ENCODE assay signal across 1 cellular context in genomic region chr21:42010507-42011493, GRCh38.
A peak's percentile ranks its signal among the peaks of the same experiment; 100 is the strongest.
TF ChIP-seq lines count a peak whose summit lies in the region.

No MANE protein-coding gene starts in this region.

TF ChIP-seq in K562, 482 proteins besides CTCF, POLR2A, EP300 and RAD21 (continued from another document and continues in another):
- no peak for TF ChIP-seq KLF6 (CRISPR knock-in tag; IDR thresholded peaks at IDR 0.05; ENCODE audit: borderline replicate concordance)
- no peak for TF ChIP-seq SFPQ (IDR thresholded peaks at IDR 0.05; ENCODE audit: low read depth, low read length)
- TF ChIP-seq, protein P1, sequence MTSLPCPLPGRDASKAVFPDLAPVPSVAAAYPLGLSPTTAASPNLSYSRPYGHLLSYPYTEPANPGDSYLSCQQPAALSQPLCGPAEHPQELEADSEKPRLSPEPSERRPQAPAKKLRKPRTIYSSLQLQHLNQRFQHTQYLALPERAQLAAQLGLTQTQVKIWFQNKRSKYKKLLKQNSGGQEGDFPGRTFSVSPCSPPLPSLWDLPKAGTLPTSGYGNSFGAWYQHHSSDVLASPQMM (CRISPR knock-in tag; IDR thresholded peaks at IDR 0.05): no peak
- no peak for TF ChIP-seq PTBP1 (IDR thresholded peaks at IDR 0.05; ENCODE audit: low read depth, low read length)
- TF ChIP-seq ESRRA (IDR thresholded peaks at IDR 0.05; ENCODE audit: borderline replicate concordance, low read depth): no peak
- no peak for TF ChIP-seq HMG20B (CRISPR knock-in tag; IDR thresholded peaks at IDR 0.05)
- no peak for TF ChIP-seq MAFG (tag; conservative IDR thresholded peaks at IDR 0.05)
- TF ChIP-seq, protein P2, sequence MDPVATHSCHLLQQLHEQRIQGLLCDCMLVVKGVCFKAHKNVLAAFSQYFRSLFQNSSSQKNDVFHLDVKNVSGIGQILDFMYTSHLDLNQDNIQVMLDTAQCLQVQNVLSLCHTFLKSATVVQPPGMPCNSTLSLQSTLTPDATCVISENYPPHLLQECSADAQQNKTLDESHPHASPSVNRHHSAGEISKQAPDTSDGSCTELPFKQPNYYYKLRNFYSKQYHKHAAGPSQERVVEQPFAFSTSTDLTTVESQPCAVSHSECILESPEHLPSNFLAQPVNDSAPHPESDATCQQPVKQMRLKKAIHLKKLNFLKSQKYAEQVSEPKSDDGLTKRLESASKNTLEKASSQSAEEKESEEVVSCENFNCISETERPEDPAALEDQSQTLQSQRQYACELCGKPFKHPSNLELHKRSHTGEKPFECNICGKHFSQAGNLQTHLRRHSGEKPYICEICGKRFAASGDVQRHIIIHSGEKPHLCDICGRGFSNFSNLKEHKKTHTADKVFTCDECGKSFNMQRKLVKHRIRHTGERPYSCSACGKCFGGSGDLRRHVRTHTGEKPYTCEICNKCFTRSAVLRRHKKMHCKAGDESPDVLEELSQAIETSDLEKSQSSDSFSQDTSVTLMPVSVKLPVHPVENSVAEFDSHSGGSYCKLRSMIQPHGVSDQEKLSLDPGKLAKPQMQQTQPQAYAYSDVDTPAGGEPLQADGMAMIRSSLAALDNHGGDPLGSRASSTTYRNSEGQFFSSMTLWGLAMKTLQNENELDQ (CRISPR knock-in tag; IDR thresholded peaks at IDR 0.05; ENCODE audit: borderline replicate concordance): no peak
- peak; percentile 48; the same call in 1 of the 2 replicates for TF ChIP-seq CREM (IDR thresholded peaks at IDR 0.05; ENCODE audit: low read depth)
- TF ChIP-seq TRIM24 (IDR thresholded peaks at IDR 0.05): no peak; a peak in 1 of 4 replicates
- no peak for TF ChIP-seq ZNF311 (CRISPR knock-in tag; IDR thresholded peaks at IDR 0.05)
- 0 out of 2 replicates have a peak, but pooled peaks have one; percentile 34 for TF ChIP-seq ELF1 (tag; IDR thresholded peaks at IDR 0.05)
- no peak for TF ChIP-seq SETDB1 (IDR thresholded peaks at IDR 0.05; ENCODE audit: low read length)
- TF ChIP-seq E2F4 (CRISPR knock-in tag; IDR thresholded peaks at IDR 0.05; ENCODE audit: low read depth): no peak
- TF ChIP-seq TBP (optimal IDR thresholded peaks at IDR 0.05; ENCODE audit: low read depth, low read length): peak; percentile 9
- TF ChIP-seq NFATC3 (IDR thresholded peaks at IDR 0.05): no peak
- no peak for TF ChIP-seq NR2F6 (CRISPR knock-in tag; IDR thresholded peaks at IDR 0.05)
- TF ChIP-seq, protein P3, sequence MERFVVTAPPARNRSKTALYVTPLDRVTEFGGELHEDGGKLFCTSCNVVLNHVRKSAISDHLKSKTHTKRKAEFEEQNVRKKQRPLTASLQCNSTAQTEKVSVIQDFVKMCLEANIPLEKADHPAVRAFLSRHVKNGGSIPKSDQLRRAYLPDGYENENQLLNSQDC (CRISPR knock-in tag; IDR thresholded peaks at IDR 0.05): no peak
- TF ChIP-seq TCFL5 (CRISPR knock-in tag; conservative IDR thresholded peaks at IDR 0.05): no peak
- TF ChIP-seq, protein P4, sequence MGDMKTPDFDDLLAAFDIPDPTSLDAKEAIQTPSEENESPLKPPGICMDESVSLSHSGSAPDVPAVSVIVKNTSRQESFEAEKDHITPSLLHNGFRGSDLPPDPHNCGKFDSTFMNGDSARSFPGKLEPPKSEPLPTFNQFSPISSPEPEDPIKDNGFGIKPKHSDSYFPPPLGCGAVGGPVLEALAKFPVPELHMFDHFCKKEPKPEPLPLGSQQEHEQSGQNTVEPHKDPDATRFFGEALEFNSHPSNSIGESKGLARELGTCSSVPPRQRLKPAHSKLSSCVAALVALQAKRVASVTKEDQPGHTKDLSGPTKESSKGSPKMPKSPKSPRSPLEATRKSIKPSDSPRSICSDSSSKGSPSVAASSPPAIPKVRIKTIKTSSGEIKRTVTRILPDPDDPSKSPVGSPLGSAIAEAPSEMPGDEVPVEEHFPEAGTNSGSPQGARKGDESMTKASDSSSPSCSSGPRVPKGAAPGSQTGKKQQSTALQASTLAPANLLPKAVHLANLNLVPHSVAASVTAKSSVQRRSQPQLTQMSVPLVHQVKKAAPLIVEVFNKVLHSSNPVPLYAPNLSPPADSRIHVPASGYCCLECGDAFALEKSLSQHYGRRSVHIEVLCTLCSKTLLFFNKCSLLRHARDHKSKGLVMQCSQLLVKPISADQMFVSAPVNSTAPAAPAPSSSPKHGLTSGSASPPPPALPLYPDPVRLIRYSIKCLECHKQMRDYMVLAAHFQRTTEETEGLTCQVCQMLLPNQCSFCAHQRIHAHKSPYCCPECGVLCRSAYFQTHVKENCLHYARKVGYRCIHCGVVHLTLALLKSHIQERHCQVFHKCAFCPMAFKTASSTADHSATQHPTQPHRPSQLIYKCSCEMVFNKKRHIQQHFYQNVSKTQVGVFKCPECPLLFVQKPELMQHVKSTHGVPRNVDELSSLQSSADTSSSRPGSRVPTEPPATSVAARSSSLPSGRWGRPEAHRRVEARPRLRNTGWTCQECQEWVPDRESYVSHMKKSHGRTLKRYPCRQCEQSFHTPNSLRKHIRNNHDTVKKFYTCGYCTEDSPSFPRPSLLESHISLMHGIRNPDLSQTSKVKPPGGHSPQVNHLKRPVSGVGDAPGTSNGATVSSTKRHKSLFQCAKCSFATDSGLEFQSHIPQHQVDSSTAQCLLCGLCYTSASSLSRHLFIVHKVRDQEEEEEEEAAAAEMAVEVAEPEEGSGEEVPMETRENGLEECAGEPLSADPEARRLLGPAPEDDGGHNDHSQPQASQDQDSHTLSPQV (IDR thresholded peaks at IDR 0.05): peak; percentile 69; the same call in 1 of the 2 replicates
- no peak for TF ChIP-seq NCOA4 (IDR thresholded peaks at IDR 0.05; ENCODE audit: partially characterized antibody)
- TF ChIP-seq HMG20A (CRISPR knock-in tag; conservative IDR thresholded peaks at IDR 0.05): no peak
- no peak for TF ChIP-seq ZC3H8 (IDR thresholded peaks at IDR 0.05)
- TF ChIP-seq, protein P5, sequence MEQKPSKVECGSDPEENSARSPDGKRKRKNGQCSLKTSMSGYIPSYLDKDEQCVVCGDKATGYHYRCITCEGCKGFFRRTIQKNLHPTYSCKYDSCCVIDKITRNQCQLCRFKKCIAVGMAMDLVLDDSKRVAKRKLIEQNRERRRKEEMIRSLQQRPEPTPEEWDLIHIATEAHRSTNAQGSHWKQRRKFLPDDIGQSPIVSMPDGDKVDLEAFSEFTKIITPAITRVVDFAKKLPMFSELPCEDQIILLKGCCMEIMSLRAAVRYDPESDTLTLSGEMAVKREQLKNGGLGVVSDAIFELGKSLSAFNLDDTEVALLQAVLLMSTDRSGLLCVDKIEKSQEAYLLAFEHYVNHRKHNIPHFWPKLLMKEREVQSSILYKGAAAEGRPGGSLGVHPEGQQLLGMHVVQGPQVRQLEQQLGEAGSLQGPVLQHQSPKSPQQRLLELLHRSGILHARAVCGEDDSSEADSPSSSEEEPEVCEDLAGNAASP (IDR thresholded peaks at IDR 0.05): no peak
- TF ChIP-seq LCOR (CRISPR knock-in tag; IDR thresholded peaks at IDR 0.05): no peak
- TF ChIP-seq MAFK (IDR thresholded peaks at IDR 0.05; ENCODE audit: low read length): no peak
- peak; percentile 47 for TF ChIP-seq KDM5B (IDR thresholded peaks at IDR 0.05; ENCODE audit: insufficient replicate concordance, low read depth, low read length)
- TF ChIP-seq CBFA2T3 (IDR thresholded peaks at IDR 0.05): no peak
- no peak for TF ChIP-seq ZNF75A (CRISPR knock-in tag; IDR thresholded peaks at IDR 0.05)
- TF ChIP-seq SOX6 (IDR thresholded peaks at IDR 0.05): no peak
- no peak for TF ChIP-seq PYGO2 (tag; IDR thresholded peaks at IDR 0.05)
- TF ChIP-seq TBL1XR1 (IDR thresholded peaks at IDR 0.05; ENCODE audit: low read length in 2 of 2): no peak
- no peak for TF ChIP-seq ARID1B (IDR thresholded peaks at IDR 0.05)
- TF ChIP-seq, protein P6, sequence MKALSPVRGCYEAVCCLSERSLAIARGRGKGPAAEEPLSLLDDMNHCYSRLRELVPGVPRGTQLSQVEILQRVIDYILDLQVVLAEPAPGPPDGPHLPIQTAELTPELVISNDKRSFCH (CRISPR knock-in tag; IDR thresholded peaks at IDR 0.05): no peak
- TF ChIP-seq, protein P6 (tag; IDR thresholded peaks at IDR 0.05): no peak; the same call in none of the 2 replicates
- TF ChIP-seq, protein P7, sequence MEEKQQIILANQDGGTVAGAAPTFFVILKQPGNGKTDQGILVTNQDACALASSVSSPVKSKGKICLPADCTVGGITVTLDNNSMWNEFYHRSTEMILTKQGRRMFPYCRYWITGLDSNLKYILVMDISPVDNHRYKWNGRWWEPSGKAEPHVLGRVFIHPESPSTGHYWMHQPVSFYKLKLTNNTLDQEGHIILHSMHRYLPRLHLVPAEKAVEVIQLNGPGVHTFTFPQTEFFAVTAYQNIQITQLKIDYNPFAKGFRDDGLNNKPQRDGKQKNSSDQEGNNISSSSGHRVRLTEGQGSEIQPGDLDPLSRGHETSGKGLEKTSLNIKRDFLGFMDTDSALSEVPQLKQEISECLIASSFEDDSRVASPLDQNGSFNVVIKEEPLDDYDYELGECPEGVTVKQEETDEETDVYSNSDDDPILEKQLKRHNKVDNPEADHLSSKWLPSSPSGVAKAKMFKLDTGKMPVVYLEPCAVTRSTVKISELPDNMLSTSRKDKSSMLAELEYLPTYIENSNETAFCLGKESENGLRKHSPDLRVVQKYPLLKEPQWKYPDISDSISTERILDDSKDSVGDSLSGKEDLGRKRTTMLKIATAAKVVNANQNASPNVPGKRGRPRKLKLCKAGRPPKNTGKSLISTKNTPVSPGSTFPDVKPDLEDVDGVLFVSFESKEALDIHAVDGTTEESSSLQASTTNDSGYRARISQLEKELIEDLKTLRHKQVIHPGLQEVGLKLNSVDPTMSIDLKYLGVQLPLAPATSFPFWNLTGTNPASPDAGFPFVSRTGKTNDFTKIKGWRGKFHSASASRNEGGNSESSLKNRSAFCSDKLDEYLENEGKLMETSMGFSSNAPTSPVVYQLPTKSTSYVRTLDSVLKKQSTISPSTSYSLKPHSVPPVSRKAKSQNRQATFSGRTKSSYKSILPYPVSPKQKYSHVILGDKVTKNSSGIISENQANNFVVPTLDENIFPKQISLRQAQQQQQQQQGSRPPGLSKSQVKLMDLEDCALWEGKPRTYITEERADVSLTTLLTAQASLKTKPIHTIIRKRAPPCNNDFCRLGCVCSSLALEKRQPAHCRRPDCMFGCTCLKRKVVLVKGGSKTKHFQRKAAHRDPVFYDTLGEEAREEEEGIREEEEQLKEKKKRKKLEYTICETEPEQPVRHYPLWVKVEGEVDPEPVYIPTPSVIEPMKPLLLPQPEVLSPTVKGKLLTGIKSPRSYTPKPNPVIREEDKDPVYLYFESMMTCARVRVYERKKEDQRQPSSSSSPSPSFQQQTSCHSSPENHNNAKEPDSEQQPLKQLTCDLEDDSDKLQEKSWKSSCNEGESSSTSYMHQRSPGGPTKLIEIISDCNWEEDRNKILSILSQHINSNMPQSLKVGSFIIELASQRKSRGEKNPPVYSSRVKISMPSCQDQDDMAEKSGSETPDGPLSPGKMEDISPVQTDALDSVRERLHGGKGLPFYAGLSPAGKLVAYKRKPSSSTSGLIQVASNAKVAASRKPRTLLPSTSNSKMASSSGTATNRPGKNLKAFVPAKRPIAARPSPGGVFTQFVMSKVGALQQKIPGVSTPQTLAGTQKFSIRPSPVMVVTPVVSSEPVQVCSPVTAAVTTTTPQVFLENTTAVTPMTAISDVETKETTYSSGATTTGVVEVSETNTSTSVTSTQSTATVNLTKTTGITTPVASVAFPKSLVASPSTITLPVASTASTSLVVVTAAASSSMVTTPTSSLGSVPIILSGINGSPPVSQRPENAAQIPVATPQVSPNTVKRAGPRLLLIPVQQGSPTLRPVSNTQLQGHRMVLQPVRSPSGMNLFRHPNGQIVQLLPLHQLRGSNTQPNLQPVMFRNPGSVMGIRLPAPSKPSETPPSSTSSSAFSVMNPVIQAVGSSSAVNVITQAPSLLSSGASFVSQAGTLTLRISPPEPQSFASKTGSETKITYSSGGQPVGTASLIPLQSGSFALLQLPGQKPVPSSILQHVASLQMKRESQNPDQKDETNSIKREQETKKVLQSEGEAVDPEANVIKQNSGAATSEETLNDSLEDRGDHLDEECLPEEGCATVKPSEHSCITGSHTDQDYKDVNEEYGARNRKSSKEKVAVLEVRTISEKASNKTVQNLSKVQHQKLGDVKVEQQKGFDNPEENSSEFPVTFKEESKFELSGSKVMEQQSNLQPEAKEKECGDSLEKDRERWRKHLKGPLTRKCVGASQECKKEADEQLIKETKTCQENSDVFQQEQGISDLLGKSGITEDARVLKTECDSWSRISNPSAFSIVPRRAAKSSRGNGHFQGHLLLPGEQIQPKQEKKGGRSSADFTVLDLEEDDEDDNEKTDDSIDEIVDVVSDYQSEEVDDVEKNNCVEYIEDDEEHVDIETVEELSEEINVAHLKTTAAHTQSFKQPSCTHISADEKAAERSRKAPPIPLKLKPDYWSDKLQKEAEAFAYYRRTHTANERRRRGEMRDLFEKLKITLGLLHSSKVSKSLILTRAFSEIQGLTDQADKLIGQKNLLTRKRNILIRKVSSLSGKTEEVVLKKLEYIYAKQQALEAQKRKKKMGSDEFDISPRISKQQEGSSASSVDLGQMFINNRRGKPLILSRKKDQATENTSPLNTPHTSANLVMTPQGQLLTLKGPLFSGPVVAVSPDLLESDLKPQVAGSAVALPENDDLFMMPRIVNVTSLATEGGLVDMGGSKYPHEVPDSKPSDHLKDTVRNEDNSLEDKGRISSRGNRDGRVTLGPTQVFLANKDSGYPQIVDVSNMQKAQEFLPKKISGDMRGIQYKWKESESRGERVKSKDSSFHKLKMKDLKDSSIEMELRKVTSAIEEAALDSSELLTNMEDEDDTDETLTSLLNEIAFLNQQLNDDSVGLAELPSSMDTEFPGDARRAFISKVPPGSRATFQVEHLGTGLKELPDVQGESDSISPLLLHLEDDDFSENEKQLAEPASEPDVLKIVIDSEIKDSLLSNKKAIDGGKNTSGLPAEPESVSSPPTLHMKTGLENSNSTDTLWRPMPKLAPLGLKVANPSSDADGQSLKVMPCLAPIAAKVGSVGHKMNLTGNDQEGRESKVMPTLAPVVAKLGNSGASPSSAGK (IDR thresholded peaks at IDR 0.05): no peak; the same call in 1 of the 2 replicates
- peak; percentile 33; the same call in 1 of the 2 replicates for TF ChIP-seq GTF2E2 (tag; IDR thresholded peaks at IDR 0.05)
